1 cellular context compared by ENCODE assay signal in genomic region chr18:10526211-10526949, GRCh38.
TF ChIP-seq lines count a peak whose summit lies in the region.

No MANE protein-coding gene starts in this region.

TF ChIP-seq in HepG2, 621 proteins besides CTCF, POLR2A, EP300 and RAD21 (continued from another document and continues in another):
- TF ChIP-seq ZNF770 (CRISPR knock-in tag; IDR thresholded peaks at IDR 0.05), result no peak
- TF ChIP-seq ZXDC (CRISPR knock-in tag; IDR thresholded peaks at IDR 0.05), result no peak
- peak; percentile 59 for TF ChIP-seq GABPA (IDR thresholded peaks at IDR 0.05; ENCODE audit: low read depth, low read length)
- TF ChIP-seq GABPA (CRISPR knock-in tag; IDR thresholded peaks at IDR 0.05; ENCODE audit: low read depth), result peak; percentile 64
- no peak for TF ChIP-seq NR2F6 (IDR thresholded peaks at IDR 0.05)
- TF ChIP-seq NR2F6 (CRISPR knock-in tag; IDR thresholded peaks at IDR 0.05), result 0 out of 2 replicates have a peak, but pooled peaks have one; percentile 2
- TF ChIP-seq AGO2 (optimal IDR thresholded peaks at IDR 0.05; ENCODE audit: low read depth, low read length), result peak; percentile 39
- no peak for TF ChIP-seq ZNF569 (CRISPR knock-in tag; IDR thresholded peaks at IDR 0.05; ENCODE audit: borderline replicate concordance)
- no peak for TF ChIP-seq FOXM1 (CRISPR knock-in tag; IDR thresholded peaks at IDR 0.05)
- TF ChIP-seq SMYD3 (CRISPR knock-in tag; IDR thresholded peaks at IDR 0.05), result no peak
- no peak for TF ChIP-seq SAFB2 (CRISPR knock-in tag; IDR thresholded peaks at IDR 0.05; ENCODE audit: borderline replicate concordance, low read depth)
- TF ChIP-seq ZNF629 (CRISPR knock-in tag; conservative IDR thresholded peaks at IDR 0.05), result no peak
- TF ChIP-seq CBX5 (CRISPR knock-in tag; IDR thresholded peaks at IDR 0.05; ENCODE audit: borderline replicate concordance), result no peak
- TF ChIP-seq CENPBD1 (CRISPR knock-in tag; IDR thresholded peaks at IDR 0.05; ENCODE audit: borderline replicate concordance, low read depth), result no peak
- TF ChIP-seq KAT2B (IDR thresholded peaks at IDR 0.05; ENCODE audit: borderline replicate concordance, low read depth, low read length), result no peak
- TF ChIP-seq ZNF777 (CRISPR knock-in tag; IDR thresholded peaks at IDR 0.05), result 0 out of 2 replicates have a peak, but pooled peaks have one; percentile 44
- no peak for TF ChIP-seq SMAD9 (CRISPR knock-in tag; IDR thresholded peaks at IDR 0.05)
- 0 out of 2 replicates have a peak, but pooled peaks have one; percentile 44 for TF ChIP-seq PATZ1 (CRISPR knock-in tag; IDR thresholded peaks at IDR 0.05)
- TF ChIP-seq ZNF720 (CRISPR knock-in tag; IDR thresholded peaks at IDR 0.05), result no peak
- TF ChIP-seq KAT8 (CRISPR knock-in tag; IDR thresholded peaks at IDR 0.05), result peak; percentile 18; the same call in 1 of the 2 replicates
- no peak for TF ChIP-seq DMAP1 (CRISPR knock-in tag; IDR thresholded peaks at IDR 0.05)
- no peak for TF ChIP-seq MTA1 (CRISPR knock-in tag; IDR thresholded peaks at IDR 0.05; ENCODE audit: borderline replicate concordance)
- TF ChIP-seq ZFP91 (CRISPR knock-in tag; IDR thresholded peaks at IDR 0.05; ENCODE audit: borderline replicate concordance), result no peak; the same call in none of the 2 replicates
- TF ChIP-seq BRCA1 (CRISPR knock-in tag; IDR thresholded peaks at IDR 0.05), result no peak
- TF ChIP-seq ZSCAN31 (CRISPR knock-in tag; IDR thresholded peaks at IDR 0.05; ENCODE audit: low read depth), result peak; percentile 12; the same call in 1 of the 2 replicates
- TF ChIP-seq ZBTB42 (CRISPR knock-in tag; IDR thresholded peaks at IDR 0.05), result no peak
- no peak for TF ChIP-seq RFXAP (CRISPR knock-in tag; IDR thresholded peaks at IDR 0.05; ENCODE audit: borderline replicate concordance)
- no peak for TF ChIP-seq SOX6 (IDR thresholded peaks at IDR 0.05)
- TF ChIP-seq SOX6 (CRISPR knock-in tag; IDR thresholded peaks at IDR 0.05), result no peak
- TF ChIP-seq SMAD1 (CRISPR knock-in tag; IDR thresholded peaks at IDR 0.05; ENCODE audit: borderline replicate concordance, low read depth), result no peak
- TF ChIP-seq NONO (IDR thresholded peaks at IDR 0.05), result no peak
- no peak for TF ChIP-seq NONO (CRISPR knock-in tag; conservative IDR thresholded peaks at IDR 0.05)
- TF ChIP-seq ZEB1 (IDR thresholded peaks at IDR 0.05; ENCODE audit: insufficient replicate concordance, low read depth), result no peak
- TF ChIP-seq ZNF124 (CRISPR knock-in tag; IDR thresholded peaks at IDR 0.05), result no peak
- no peak for TF ChIP-seq ZNF709 (CRISPR knock-in tag; IDR thresholded peaks at IDR 0.05)
- no peak for TF ChIP-seq TFAP4 (IDR thresholded peaks at IDR 0.05; ENCODE audit: borderline replicate concordance, low read depth)
- no peak for TF ChIP-seq NFRKB (IDR thresholded peaks at IDR 0.05)
- TF ChIP-seq ZMYM4 (CRISPR knock-in tag; IDR thresholded peaks at IDR 0.05), result 0 out of 2 replicates have a peak, but pooled peaks have one; percentile 6
- TF ChIP-seq E2F5 (CRISPR knock-in tag; conservative IDR thresholded peaks at IDR 0.05), result 0 out of 2 replicates have a peak, but pooled peaks have one; percentile 2
- TF ChIP-seq ZNF350 (CRISPR knock-in tag; IDR thresholded peaks at IDR 0.05; ENCODE audit: borderline replicate concordance, low read depth), result no peak
- TF ChIP-seq FOXA3 (CRISPR knock-in tag; IDR thresholded peaks at IDR 0.05), result no peak
- no peak for TF ChIP-seq MZF1 (CRISPR knock-in tag; IDR thresholded peaks at IDR 0.05; ENCODE audit: borderline replicate concordance)
- no peak; the same call in 1 of the 2 replicates for TF ChIP-seq MAF1 (CRISPR knock-in tag; IDR thresholded peaks at IDR 0.05; ENCODE audit: borderline replicate concordance)
- no peak for TF ChIP-seq CSRNP1 (CRISPR knock-in tag; IDR thresholded peaks at IDR 0.05)
- no peak for TF ChIP-seq GMEB2 (CRISPR knock-in tag; IDR thresholded peaks at IDR 0.05; ENCODE audit: low read depth)
- no peak for TF ChIP-seq FIP1L1 (IDR thresholded peaks at IDR 0.05; ENCODE audit: borderline replicate concordance, insufficient read depth, low read depth, low read length)
- no peak for TF ChIP-seq CERS6 (CRISPR knock-in tag; IDR thresholded peaks at IDR 0.05)
- TF ChIP-seq ZNF326 (CRISPR knock-in tag; IDR thresholded peaks at IDR 0.05; ENCODE audit: borderline replicate concordance), result no peak
- no peak for TF ChIP-seq MED8 (CRISPR knock-in tag; IDR thresholded peaks at IDR 0.05; ENCODE audit: insufficient replicate concordance)
- TF ChIP-seq ZNF512B (CRISPR knock-in tag; IDR thresholded peaks at IDR 0.05; ENCODE audit: borderline replicate concordance), result no peak
